26 cellular contexts compared by ENCODE assay signal in the genomic region with DNA sequence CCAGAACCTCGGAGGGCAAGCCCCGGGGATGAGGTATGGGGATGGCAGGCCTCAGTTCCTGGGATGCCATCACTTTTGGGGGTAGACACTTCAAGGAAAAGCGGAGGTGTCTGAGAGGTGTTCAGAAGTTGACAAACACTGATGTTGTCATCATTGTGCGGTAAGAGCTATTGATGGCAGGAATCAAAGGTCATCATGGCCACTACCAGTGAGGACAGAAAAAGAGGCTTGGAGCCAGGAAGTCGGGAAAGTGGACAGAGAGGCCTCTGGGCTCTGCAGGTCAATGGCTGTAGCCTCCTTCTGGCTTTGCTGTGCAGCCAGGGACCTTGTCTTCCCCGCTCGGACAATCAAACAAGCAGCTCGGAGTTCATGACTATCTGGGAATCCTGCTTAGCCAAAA. TPM values are rescaled to one million over a fixed set of nuclear protein-coding genes. Genes with fewer than 3 reads are reported as not detected.
DNase-seq lines count a peak whose midpoint lies in the region; ATAC-seq and TF ChIP-seq lines count a peak whose summit lies in the region.
"Had no signal": no experiment of that assay in that cellular context is flagged by ENCODE, and none has a peak within 500 bp of the region (broad histone marks: within the 10 kb centered on the region; RNA-seq: fewer than 3 reads in every experiment).

No MANE protein-coding gene starts in this region.

- H2BK5ac ChIP-seq in trophoblast cell (ENCODE audit: low read depth, low read length, poor library complexity) = no peak overlapping the region

- H3K79me1 ChIP-seq in trophoblast cell (ENCODE audit: low read length) = peaks cover 16% of the 10 kb centered on the region

- no peak overlapping the region for H3K4me2 ChIP-seq in trophoblast cell (ENCODE audit: low read length)
- H3K4me2 ChIP-seq: BLaER1 had no signal

- H3K36me3 ChIP-seq in right lobe of liver (no peaks in the 10 kb centered on the region), trophoblast cell (ENCODE audit: control insufficient read depth in 1 of 2, insufficient read depth in 2 of 2, low read length in 2 of 2) (no peaks in the 10 kb centered on the region)
- H3K36me3 ChIP-seq: BE2C, BLaER1 had no signal

- TF ChIP-seq POLR2A in right lobe of liver (IDR thresholded peaks at IDR 0.05) = no peak

- no peak overlapping the region for H3K14ac ChIP-seq in trophoblast cell (ENCODE audit: low read length)

- no peak overlapping the region for H3K27ac ChIP-seq in right lobe of liver
- no peak overlapping the region for H3K27ac ChIP-seq in trophoblast cell (ENCODE audit: low read depth, low read length)
- H3K27ac ChIP-seq: BLaER1 had no signal

- 64% methylated on average over 5 of the region's 8 CpGs for WGBS in right lobe of liver (ENCODE audit: insufficient coverage, low coverage, low lambda C conversion rate, missing lambda C conversion rate)
- no CpG with 5 or more reads among the region's 8 CpGs for WGBS in trophoblast cell (ENCODE audit: extremely low coverage, insufficient coverage, insufficient read length)

- no peak for DNase-seq in endothelial cell (ENCODE audit: low spot score)
- no peak for DNase-seq in right lobe of liver
- DNase-seq in trophoblast cell = no peak
- no peak for DNase-seq in stimulated activated CD4-positive, alpha-beta T cell treated with anti-CD3 and anti-CD28 coated beads, Interleukin-4, amount 100 ng/mL, for 4 hours
- DNase-seq in cortex of kidney (lab: John Stamatoyannopoulos, UW) = no peak
- DNase-seq: 8988T; ACHN; BE2C; C1 segment of cervical spinal cord; CD4-positive, alpha-beta memory T cell; CD4-positive, CD25-positive, alpha-beta regulatory T cell; CD8-positive, alpha-beta memory T cell; COR-L47; DMS 273 treated with DMSO at 0.1 percent for 48 hours; DMS153; DMS53; DMS79; DND-41; EL; GDM1 had no signal

- H3K27me3 Mint-ChIP-seq in brain (peaks cover 4% of the 10 kb centered on the region), endothelial cell (ENCODE audit: unreplicated experiment) (no peaks in the 10 kb centered on the region)
- H3K27me3 Mint-ChIP-seq: CD4-positive, alpha-beta memory T cell; CD4-positive, CD25-positive, alpha-beta regulatory T cell had no signal

- peaks cover 3% of the 10 kb centered on the region for H3K79me2 ChIP-seq in trophoblast cell (ENCODE audit: control insufficient read depth, insufficient read depth, low read length, poor library complexity)

- H3K9me3 Mint-ChIP-seq in brain (peaks cover 4 to 11% (median 8%) of the 10 kb centered on the region in 5 experiments), endothelial cell (ENCODE audit: unreplicated experiment) (no peaks in the 10 kb centered on the region)

- no peak overlapping the region for H2AFZ ChIP-seq in trophoblast cell (ENCODE audit: insufficient read depth, low read length, poor library complexity)

- no peak overlapping the region for H3K18ac ChIP-seq in trophoblast cell (ENCODE audit: low read length)

- no peak overlapping the region for H4K12ac ChIP-seq in trophoblast cell (ENCODE audit: low read depth, low read length)

- H3K4me1 ChIP-seq in right lobe of liver (no peaks in the 10 kb centered on the region), trophoblast cell (ENCODE audit: control insufficient read depth in 1 of 2, insufficient read depth in 2 of 2, low read length in 2 of 2) (peaks cover 10 to 11% of the 10 kb centered on the region in 2 experiments)
- H3K4me1 ChIP-seq: BE2C, BLaER1 had no signal

- H3K27ac Mint-ChIP-seq in brain = peak overlapping the region in 4 of 5 experiments; percentile 83 to 95 (median 89)
- H3K27ac Mint-ChIP-seq in endothelial cell (ENCODE audit: unreplicated experiment) = peak overlapping the region; percentile 16
- H3K27ac Mint-ChIP-seq: CD4-positive, alpha-beta memory T cell; CD4-positive, CD25-positive, alpha-beta regulatory T cell had no signal

- no peak overlapping the region for H2AK5ac ChIP-seq in trophoblast cell (ENCODE audit: low read length)

- H3K27me3 ChIP-seq in right lobe of liver (no peaks in the 10 kb centered on the region), trophoblast cell (ENCODE audit: insufficient read depth, low read length) (no peaks in the 10 kb centered on the region)
- H3K27me3 ChIP-seq: BLaER1 had no signal

- no peak overlapping the region for H2BK120ac ChIP-seq in trophoblast cell (ENCODE audit: insufficient read depth, low read length, poor library complexity)

- TF ChIP-seq CTCF in brain (conservative IDR thresholded peaks at IDR 0.05) (no peak), endothelial cell (IDR thresholded peaks at IDR 0.05; ENCODE audit: unreplicated experiment) (no peak), right lobe of liver (IDR thresholded peaks at IDR 0.05) (no peak)

- ATAC-seq in right lobe of liver = peak; percentile 21 to 70 (median 40)
- ATAC-seq in HG02571 (IDR thresholded peaks at IDR 0.05; ENCODE audit: unreplicated experiment) = no peak
- ATAC-seq: GM12878 had no signal

- no peak overlapping the region for H3K23ac ChIP-seq in trophoblast cell (ENCODE audit: low read length)

- H3K9me3 ChIP-seq in right lobe of liver (no peaks in the 10 kb centered on the region), trophoblast cell (ENCODE audit: insufficient read depth, low read depth, low read length) (peaks cover 5% of the 10 kb centered on the region)
- H3K9me3 ChIP-seq: BE2C had no signal

- H4K8ac ChIP-seq in trophoblast cell (ENCODE audit: low read depth, low read length) = no peak overlapping the region

- H3K4me3 Mint-ChIP-seq in brain (peak overlapping the region in 1 of 5 experiments; percentile 78), endothelial cell (ENCODE audit: unreplicated experiment) (no peak overlapping the region)
- H3K4me3 Mint-ChIP-seq: CD14-positive monocyte; CD4-positive, alpha-beta memory T cell; CD4-positive, CD25-positive, alpha-beta regulatory T cell; CD8-positive, alpha-beta memory T cell had no signal

- intact Hi-C loops in right lobe of liver (cut with DNase I) = no loop called here

- no peak overlapping the region for H4K91ac ChIP-seq in trophoblast cell (ENCODE audit: low read depth, low read length)

- no peak overlapping the region for H3K9ac ChIP-seq in trophoblast cell (ENCODE audit: low read length)
- H3K9ac ChIP-seq: BLaER1 had no signal

- H3K36me3 Mint-ChIP-seq in brain = no peaks in the 10 kb centered on the region
- no peaks in the 10 kb centered on the region for H3K36me3 Mint-ChIP-seq in endothelial cell (ENCODE audit: low read depth, unreplicated experiment)
- H3K36me3 Mint-ChIP-seq: CD14-positive monocyte; CD8-positive, alpha-beta memory T cell had no signal

- H3K4me1 Mint-ChIP-seq in brain (peaks cover 28% of the 10 kb centered on the region), endothelial cell (ENCODE audit: unreplicated experiment) (no peaks in the 10 kb centered on the region)
- H3K4me1 Mint-ChIP-seq: CD14-positive monocyte; CD4-positive, alpha-beta memory T cell; CD4-positive, CD25-positive, alpha-beta regulatory T cell; CD8-positive, alpha-beta memory T cell had no signal

- H2BK12ac ChIP-seq in trophoblast cell (ENCODE audit: low read length) = peak overlapping the region; percentile 13

- no peak overlapping the region for H3K4ac ChIP-seq in trophoblast cell (ENCODE audit: low read depth, low read length)

- H3K4me3 ChIP-seq in right lobe of liver (no peak overlapping the region), trophoblast cell (ENCODE audit: low read depth, low read length) (no peak overlapping the region)
- H3K4me3 ChIP-seq: BLaER1, GM12878 had no signal

RNA-seq across cellular contexts. Expression of gene ACKR3, which starts 19.3 kb away (rescaled TPM):
- polyA plus RNA-seq in brain (ENCODE audit: insufficient read depth, low read depth, low replicate concordance) = 7.3 TPM
- 24.8 TPM for total RNA-seq in endothelial cell (ENCODE audit: unreplicated experiment)
- 10 to 100 TPM in 2 of 6 experiments, 1 to 10 TPM in 3, under 1 TPM in 1; 0.66 to 57.0 (median 4.7) TPM for total RNA-seq in right lobe of liver
- 301 and 313 TPM in 2 replicates for polyA plus RNA-seq in trophoblast cell (2013)
- total RNA-seq: G401 had no signal
